ENCODE assay signal across 2 cellular contexts in genomic region chr1:89190017-89190416, GRCh38.
TF ChIP-seq lines count a peak whose summit lies in the region.

No MANE protein-coding gene starts in this region.

TF ChIP-seq in IMR-90, 13 proteins besides CTCF, POLR2A, EP300 and RAD21:
- TF ChIP-seq MAZ (IDR thresholded peaks at IDR 0.05; ENCODE audit: borderline replicate concordance, low read depth, low read length) (no peak), NFE2L2 (IDR thresholded peaks at IDR 0.05; ENCODE audit: low read depth, low read length) (no peak), MAFK (IDR thresholded peaks at IDR 0.05; ENCODE audit: low read depth, low read length) (no peak), CEBPB (IDR thresholded peaks at IDR 0.05; ENCODE audit: low read depth, low read length) (no peak), SMC3 (IDR thresholded peaks at IDR 0.05; ENCODE audit: low read depth, low read length) (no peak), BHLHE40 (IDR thresholded peaks at IDR 0.05; ENCODE audit: low read depth, low read length) (no peak), USF2 (IDR thresholded peaks at IDR 0.05; ENCODE audit: low read depth, low read length) (no peak), RCOR1 (IDR thresholded peaks at IDR 0.05; ENCODE audit: insufficient replicate concordance, low read length) (no peak), RFX5 (IDR thresholded peaks at IDR 0.05; ENCODE audit: low read depth, low read length) (no peak), MXI1 (IDR thresholded peaks at IDR 0.05; ENCODE audit: borderline replicate concordance, low read depth, low read length) (no peak), FOS (IDR thresholded peaks at IDR 0.05; ENCODE audit: low read depth, low read length) (no peak), ELK1 (IDR thresholded peaks at IDR 0.05; ENCODE audit: borderline replicate concordance, low read depth, low read length) (no peak), CHD1 (IDR thresholded peaks at IDR 0.05; ENCODE audit: low read depth, low read length) (no peak)

TF ChIP-seq in K562, 482 proteins besides CTCF, POLR2A, EP300 and RAD21:
- no peak for TF ChIP-seq ZNF830 (CRISPR knock-in tag; IDR thresholded peaks at IDR 0.05)
- TF ChIP-seq ZNF263 (CRISPR knock-in tag; IDR thresholded peaks at IDR 0.05; ENCODE audit: borderline replicate concordance) = no peak
- no peak for TF ChIP-seq ZNF239 (CRISPR knock-in tag; IDR thresholded peaks at IDR 0.05)
- no peak for TF ChIP-seq HMG20B (CRISPR knock-in tag; IDR thresholded peaks at IDR 0.05)
- no peak for TF ChIP-seq SMARCE1 (IDR thresholded peaks at IDR 0.05)
- TF ChIP-seq GATAD2B (IDR thresholded peaks at IDR 0.05; ENCODE audit: borderline replicate concordance) = no peak
- no peak for TF ChIP-seq ATF3 (IDR thresholded peaks at IDR 0.05)
- no peak for TF ChIP-seq ATF3 (CRISPR knock-in tag; conservative IDR thresholded peaks at IDR 0.05)
- no peak for TF ChIP-seq ZNF583 (CRISPR knock-in tag; IDR thresholded peaks at IDR 0.05)
- TF ChIP-seq ILF3 (IDR thresholded peaks at IDR 0.05; ENCODE audit: borderline replicate concordance) = no peak
- no peak for TF ChIP-seq KLF13 (tag; IDR thresholded peaks at IDR 0.05; ENCODE audit: borderline replicate concordance, low read depth)
TF ChIP-seq in K562: peak in this region for 0.
